3 cellular contexts compared by ENCODE assay signal in the genomic region with DNA sequence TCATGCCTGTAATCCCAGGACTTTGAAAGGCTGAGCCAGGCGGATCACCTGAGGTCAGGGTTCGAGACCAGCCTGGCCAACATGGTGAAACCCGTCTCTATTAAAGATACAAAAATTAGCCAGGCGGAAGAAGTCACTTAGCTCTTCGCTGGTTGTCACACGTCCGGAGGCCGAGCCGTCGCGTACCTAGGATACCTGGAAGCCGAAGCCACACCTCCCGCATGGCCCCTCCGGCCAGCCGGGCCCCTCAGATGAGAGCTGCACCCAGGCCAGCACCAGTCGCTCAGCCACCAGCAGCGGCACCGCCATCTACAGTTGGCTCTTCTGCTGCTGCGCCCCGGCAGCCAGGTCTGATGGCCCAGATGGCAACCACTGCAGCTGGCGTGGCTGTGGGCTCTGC. TPM values are rescaled to one million over a fixed set of nuclear protein-coding genes. Genes with fewer than 3 reads are reported as not detected.
"Had no signal": no experiment of that assay in that cellular context is flagged by ENCODE, and none has a peak within 500 bp of the region (broad histone marks: within the 10 kb centered on the region; RNA-seq: fewer than 3 reads in every experiment).

No MANE protein-coding gene starts in this region.

RNA-seq across cellular contexts. Expression of a gene that starts 19.5 kb away (rescaled TPM):
- total RNA-seq: esophagus muscularis mucosa, SJCRH30 had no signal
- polyA plus RNA-seq: neural cell had no signal
